8 cellular contexts compared by ENCODE assay signal in the genomic region with DNA sequence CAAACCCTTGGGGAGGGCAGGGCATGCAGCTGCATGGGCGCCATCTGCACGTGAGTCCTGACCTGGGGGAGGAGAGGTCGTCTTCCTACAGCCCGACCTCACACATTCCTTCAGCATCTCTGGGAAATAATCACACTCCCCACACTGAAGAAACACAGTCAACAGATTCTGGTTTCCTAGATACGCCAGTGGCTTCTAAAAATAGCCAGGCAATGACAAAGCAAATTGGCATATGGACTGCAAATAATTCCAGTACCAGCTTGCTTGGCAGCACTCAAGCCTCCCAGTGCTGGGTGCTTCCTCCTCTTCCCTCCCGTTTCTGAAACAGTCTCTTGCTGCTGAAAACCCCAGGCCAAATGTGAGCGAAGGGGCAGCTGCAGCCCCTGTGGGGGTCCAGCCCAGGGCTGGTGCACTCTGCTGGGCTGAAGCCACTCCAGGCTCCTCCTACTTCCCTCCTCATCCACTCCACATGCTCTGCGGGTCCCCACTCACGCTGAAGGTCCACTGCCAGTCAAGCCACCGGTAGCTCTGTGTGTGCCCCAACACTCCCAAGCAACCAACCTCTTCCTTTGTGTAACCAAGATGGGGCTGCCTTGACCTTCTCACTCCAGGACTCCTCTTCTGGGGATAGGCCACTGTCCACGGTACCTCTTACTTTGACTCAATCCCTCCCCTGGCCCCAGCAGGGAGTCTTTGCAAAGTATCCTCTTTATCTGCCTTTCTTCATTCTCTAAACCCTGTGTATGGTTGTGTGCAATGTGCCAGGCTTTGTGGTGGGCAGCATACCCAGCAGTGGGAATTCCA.
DNase-seq lines count a peak whose midpoint lies in the region; FAIRE-seq and TF ChIP-seq lines count a peak whose summit lies in the region.

No MANE protein-coding gene starts in this region.

- H3K27ac ChIP-seq in vagina, result no peak overlapping the region

- peak overlapping the region; percentile 43 for H3K9ac ChIP-seq in endocrine pancreas (ENCODE audit: control insufficient read depth, insufficient read depth, low read length)

- H3K27me3 ChIP-seq in endocrine pancreas (ENCODE audit: control insufficient read depth, insufficient read depth, low read length), result no peaks in the 10 kb centered on the region
- H3K27me3 ChIP-seq in vagina, result no peaks in the 10 kb centered on the region

- DNase-seq in DMS 273 treated with DMSO at 0.1 percent for 48 hours (lab: John Stamatoyannopoulos, UW) (peak; percentile 86), NCI-H2171 treated with DMSO at 0.1 percent for 48 hours (lab: John Stamatoyannopoulos, UW) (peak; percentile 82), occipital lobe (lab: John Stamatoyannopoulos, UW) (peak; percentile 62), HTR-8/SVneo (ENCODE audit: insufficient read length, low spot score) (no peak), vagina (ENCODE audit: extremely low spot score in 2 of 2) (no peak), EL (no peak)
- DNase-seq in stimulated activated CD4-positive, alpha-beta T cell treated with anti-CD3 and anti-CD28 coated beads, Interleukin-1b, Interleukin-23, amount 100 ng/mL, for 48 hours, result no peak

- FAIRE-seq in HTR-8/SVneo (lab: Jason Lieb, UNC), result no peak

- H3K36me3 ChIP-seq in endocrine pancreas (ENCODE audit: control insufficient read depth, insufficient read depth, low read length) (no peaks in the 10 kb centered on the region), vagina (no peaks in the 10 kb centered on the region)

- TF ChIP-seq CTCF in vagina (IDR thresholded peaks at IDR 0.05), result no peak

- H3K4me1 ChIP-seq in endocrine pancreas (ENCODE audit: control insufficient read depth, insufficient read depth, low read length), result peaks cover 5% of the 10 kb centered on the region
- peaks cover 6% of the 10 kb centered on the region for H3K4me1 ChIP-seq in vagina

- TF ChIP-seq POLR2A in vagina (IDR thresholded peaks at IDR 0.05), result no peak

- H3K4me3 ChIP-seq in endocrine pancreas (ENCODE audit: control insufficient read depth, insufficient read depth, low read length), result no peak overlapping the region
- H3K4me3 ChIP-seq in vagina, result no peak overlapping the region

- intact Hi-C loops in vagina (cut with DNase I), result no loop called here

- H3K9me3 ChIP-seq in endocrine pancreas (ENCODE audit: control insufficient read depth, low read length) (no peaks in the 10 kb centered on the region), vagina (no peaks in the 10 kb centered on the region)

Comparison
In these comparisons a context has a peak if more than half of its experiments do, and no peak if none do; other contexts are left out.
1. DNase-seq: peak in DMS 273 treated with DMSO at 0.1 percent for 48 hours (single experiment), NCI-H2171 treated with DMSO at 0.1 percent for 48 hours (single experiment) and occipital lobe (single experiment); none in HTR-8/SVneo (single experiment), stimulated activated CD4-positive, alpha-beta T cell treated with anti-CD3 and anti-CD28 coated beads, Interleukin-1b, Interleukin-23, amount 100 ng/mL, for 48 hours (single experiment), vagina (0 of 2) and EL (single experiment).